1 cellular context compared by ENCODE assay signal in genomic region chrX:65534450-65535292, GRCh38.
TF ChIP-seq lines count a peak whose summit lies in the region.

Gene LAS1L, minus strand, starts transcription at chrX:65534787. Its CDS starts 72 bp downstream, at chrX:65534715.

TF ChIP-seq in HEK293, 187 proteins besides CTCF, POLR2A, EP300 and RAD21 (continued from another document):
- TF ChIP-seq, protein P1, sequence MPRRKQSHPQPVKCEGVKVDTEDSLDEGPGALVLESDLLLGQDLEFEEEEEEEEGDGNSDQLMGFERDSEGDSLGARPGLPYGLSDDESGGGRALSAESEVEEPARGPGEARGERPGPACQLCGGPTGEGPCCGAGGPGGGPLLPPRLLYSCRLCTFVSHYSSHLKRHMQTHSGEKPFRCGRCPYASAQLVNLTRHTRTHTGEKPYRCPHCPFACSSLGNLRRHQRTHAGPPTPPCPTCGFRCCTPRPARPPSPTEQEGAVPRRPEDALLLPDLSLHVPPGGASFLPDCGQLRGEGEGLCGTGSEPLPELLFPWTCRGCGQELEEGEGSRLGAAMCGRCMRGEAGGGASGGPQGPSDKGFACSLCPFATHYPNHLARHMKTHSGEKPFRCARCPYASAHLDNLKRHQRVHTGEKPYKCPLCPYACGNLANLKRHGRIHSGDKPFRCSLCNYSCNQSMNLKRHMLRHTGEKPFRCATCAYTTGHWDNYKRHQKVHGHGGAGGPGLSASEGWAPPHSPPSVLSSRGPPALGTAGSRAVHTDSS (tag by site-specific recombination; IDR thresholded peaks at IDR 0.05): no peak
- TF ChIP-seq, protein P2, sequence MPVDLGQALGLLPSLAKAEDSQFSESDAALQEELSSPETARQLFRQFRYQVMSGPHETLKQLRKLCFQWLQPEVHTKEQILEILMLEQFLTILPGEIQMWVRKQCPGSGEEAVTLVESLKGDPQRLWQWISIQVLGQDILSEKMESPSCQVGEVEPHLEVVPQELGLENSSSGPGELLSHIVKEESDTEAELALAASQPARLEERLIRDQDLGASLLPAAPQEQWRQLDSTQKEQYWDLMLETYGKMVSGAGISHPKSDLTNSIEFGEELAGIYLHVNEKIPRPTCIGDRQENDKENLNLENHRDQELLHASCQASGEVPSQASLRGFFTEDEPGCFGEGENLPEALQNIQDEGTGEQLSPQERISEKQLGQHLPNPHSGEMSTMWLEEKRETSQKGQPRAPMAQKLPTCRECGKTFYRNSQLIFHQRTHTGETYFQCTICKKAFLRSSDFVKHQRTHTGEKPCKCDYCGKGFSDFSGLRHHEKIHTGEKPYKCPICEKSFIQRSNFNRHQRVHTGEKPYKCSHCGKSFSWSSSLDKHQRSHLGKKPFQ (tag by site-specific recombination; IDR thresholded peaks at IDR 0.05): no peak
- TF ChIP-seq, protein P3, sequence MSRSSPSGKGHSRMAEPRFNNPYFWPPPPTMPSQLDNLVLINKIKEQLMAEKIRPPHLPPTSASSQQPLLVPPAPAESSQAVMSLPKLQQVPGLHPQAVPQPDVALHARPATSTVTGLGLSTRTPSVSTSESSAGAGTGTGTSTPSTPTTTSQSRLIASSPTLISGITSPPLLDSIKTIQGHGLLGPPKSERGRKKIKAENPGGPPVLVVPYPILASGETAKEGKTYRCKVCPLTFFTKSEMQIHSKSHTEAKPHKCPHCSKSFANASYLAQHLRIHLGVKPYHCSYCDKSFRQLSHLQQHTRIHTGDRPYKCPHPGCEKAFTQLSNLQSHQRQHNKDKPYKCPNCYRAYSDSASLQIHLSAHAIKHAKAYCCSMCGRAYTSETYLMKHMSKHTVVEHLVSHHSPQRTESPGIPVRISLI (tag by site-specific recombination; IDR thresholded peaks at IDR 0.05): no peak
- 0 out of 2 replicates have a peak, but pooled peaks have one; percentile 34 for TF ChIP-seq ZBTB21 (tag by site-specific recombination; IDR thresholded peaks at IDR 0.05)
- no peak for TF ChIP-seq ZNF704 (tag by site-specific recombination; IDR thresholded peaks at IDR 0.05)
